10 cellular contexts compared by ENCODE assay signal in the genomic region with DNA sequence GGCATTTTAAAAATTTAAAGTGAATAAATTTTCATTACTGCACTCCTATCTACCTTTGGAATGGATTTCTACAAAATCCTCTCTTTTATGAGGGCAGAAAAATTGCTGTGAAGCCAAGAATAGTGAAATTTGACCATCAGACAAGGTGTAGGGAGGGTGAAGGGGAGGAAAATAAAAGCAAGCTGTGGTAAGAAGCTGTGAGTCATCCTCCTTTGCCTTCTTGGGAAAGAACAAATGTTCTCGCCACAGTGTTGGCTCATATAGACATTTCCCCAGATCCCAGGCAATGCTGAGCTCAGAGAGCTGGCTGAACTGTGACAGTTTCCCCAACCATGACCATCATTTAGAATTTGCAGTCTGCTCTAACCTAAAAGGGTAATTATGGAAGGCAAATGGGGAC.
DNase-seq lines count a peak whose midpoint lies in the region; ATAC-seq and TF ChIP-seq lines count a peak whose summit lies in the region.
"Had no signal": no experiment of that assay in that cellular context is flagged by ENCODE, and none has a peak within 500 bp of the region (broad histone marks: within the 10 kb centered on the region; RNA-seq: fewer than 3 reads in every experiment).

No MANE protein-coding gene starts in this region.

- H3K4me3 ChIP-seq in fibroblast of villous mesenchyme (ENCODE audit: low read depth, low read length), result no peak overlapping the region

- intact Hi-C loops in sciatic nerve (cut with DNase I), result no loop called here

- no peak for TF ChIP-seq CTCF in fibroblast of villous mesenchyme (IDR thresholded peaks at IDR 0.05; ENCODE audit: insufficient read depth, low read depth, low read length)

- DNase-seq in GM04503 (ENCODE audit: low read depth) (peak; percentile 85), SW480 (ENCODE audit: low spot score) (peak; percentile 9), fibroblast of villous mesenchyme (ENCODE audit: low read depth) (peak; percentile 96), sciatic nerve (ENCODE audit: low spot score) (no peak), NCI-H345 treated with DMSO at 0.1 percent for 48 hours (lab: John Stamatoyannopoulos, UW; ENCODE audit: unreplicated experiment) (no peak), NCI-H748 (lab: John Stamatoyannopoulos, UW; ENCODE audit: unreplicated experiment) (no peak)
- DNase-seq: H9, NCI-H1417 had no signal

- ATAC-seq in sciatic nerve (peak; percentile 93), HG03108 (IDR thresholded peaks at IDR 0.05; ENCODE audit: unreplicated experiment) (no peak), GM21619 (IDR thresholded peaks at IDR 0.05; ENCODE audit: unreplicated experiment) (no peak)

Comparison
In these comparisons a context has a peak if more than half of its experiments do, and no peak if none do; other contexts are left out.
1. DNase-seq: peak in GM04503 (single experiment), SW480 (single experiment) and fibroblast of villous mesenchyme (single experiment); none in sciatic nerve (single experiment), NCI-H345 treated with DMSO at 0.1 percent for 48 hours (single experiment) and NCI-H748 (single experiment).